ENCODE assay signal across 8 cellular contexts in the genomic region with DNA sequence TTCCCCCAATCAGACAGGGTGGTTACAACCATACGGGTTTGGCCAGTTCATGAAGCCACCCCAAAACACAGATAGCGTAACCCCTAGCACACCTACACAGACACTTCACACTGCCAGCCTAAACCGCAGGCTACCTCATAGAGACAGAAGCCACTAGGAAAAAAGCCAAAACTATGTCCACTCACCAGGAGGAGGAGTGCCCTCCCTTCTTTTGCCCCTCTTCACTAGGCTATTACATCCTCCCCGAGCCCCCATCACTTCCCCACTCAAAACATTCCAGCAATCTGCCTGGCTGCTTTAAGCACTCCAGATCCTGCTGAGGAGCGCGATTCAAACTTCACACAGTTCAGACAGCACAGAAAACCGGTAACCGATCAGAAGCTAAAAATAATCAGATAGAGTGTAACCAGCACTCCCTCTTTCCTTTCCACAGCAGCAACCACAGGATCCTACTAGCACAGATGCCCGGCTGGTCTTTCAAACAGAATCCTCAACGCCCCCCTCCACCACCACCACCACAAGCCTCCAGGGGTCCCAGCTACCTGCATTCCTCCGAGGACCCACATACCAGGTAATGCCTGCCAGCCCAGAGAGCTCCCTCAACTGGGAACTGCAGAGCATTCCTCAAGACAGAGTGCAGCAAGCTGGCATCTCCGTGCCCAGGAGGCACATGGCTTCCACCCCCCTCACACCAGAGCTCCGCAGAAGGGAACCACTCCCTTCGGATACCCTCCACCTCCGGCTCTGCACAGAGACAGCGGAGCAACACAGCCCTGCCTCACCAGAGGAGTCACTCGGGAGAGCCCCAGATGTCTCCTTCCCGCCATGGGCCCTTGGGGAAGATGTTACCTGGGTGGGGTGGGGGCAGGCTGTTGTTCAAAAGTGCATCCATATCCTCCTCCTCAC. TPM values are rescaled to one million over a fixed set of nuclear protein-coding genes. Genes with fewer than 3 reads are reported as not detected.
DNase-seq lines count a peak whose midpoint lies in the region; ATAC-seq and TF ChIP-seq lines count a peak whose summit lies in the region.

No MANE protein-coding gene starts in this region.

- TF ChIP-seq RAD21 in SK-N-SH (IDR thresholded peaks at IDR 0.05; ENCODE audit: low read length), result no peak

- CTCF ChIA-PET in SK-N-SH (lab: Yijun Ruan, JAX), result interaction anchor here (0.7 to 3.5 kb wide), 8 partner anchors 13 to 147 kb away, joined by 3 to 17 read pairs (median 3); a partner anchor contains a TSS

- peak overlapping the region; percentile 91 for H3K4me2 ChIP-seq in SK-N-SH

- no peak for TF ChIP-seq CTCF in SK-N-SH (IDR thresholded peaks at IDR 0.05)

- TF ChIP-seq EP300 in SK-N-SH (IDR thresholded peaks at IDR 0.05; ENCODE audit: borderline replicate concordance in 1 of 2, low read depth in 1 of 2, low read length in 1 of 2), result no peak

- no peaks in the 10 kb centered on the region for H3K9me2 ChIP-seq in SK-N-SH

- peaks cover 62% of the 10 kb centered on the region for H3K79me2 ChIP-seq in SK-N-SH (ENCODE audit: insufficient read depth)

- H3K27me3 ChIP-seq in SK-N-SH (ENCODE audit: insufficient read depth) (no peaks in the 10 kb centered on the region), layer of hippocampus (ENCODE audit: control insufficient read depth, insufficient read depth, low read length) (no peaks in the 10 kb centered on the region)

- H3K9ac ChIP-seq in SK-N-SH, result peak overlapping the region; percentile 78

- H4K20me1 ChIP-seq in SK-N-SH (ENCODE audit: insufficient read depth), result peaks cover 45% of the 10 kb centered on the region

- peak overlapping the region; percentile 48 to 90 for H3K4me3 ChIP-seq in SK-N-SH (ENCODE audit: low read depth in 2 of 2, low read length in 1 of 2)

- peaks cover 54% of the 10 kb centered on the region for H3K36me3 Mint-ChIP-seq in stimulated activated naive CD8-positive, alpha-beta T cell treated with anti-CD3 and anti-CD28 coated beads, Interleukin-15, Interleukin-2, amounts not matched to agents 100 ng/mL and 50 ng/mL, for 24 hours (ENCODE audit: low read depth)

- peaks cover 24% of the 10 kb centered on the region for H3F3A ChIP-seq in SK-N-SH (replicated peaks; ENCODE audit: insufficient read depth)

- no peaks in the 10 kb centered on the region for H3K27me3 Mint-ChIP-seq in stimulated activated naive CD8-positive, alpha-beta T cell treated with anti-CD3 and anti-CD28 coated beads, Interleukin-15, Interleukin-2, amounts not matched to agents 100 ng/mL and 50 ng/mL, for 24 hours

- H3K9me3 Mint-ChIP-seq in stimulated activated naive CD8-positive, alpha-beta T cell treated with anti-CD3 and anti-CD28 coated beads, Interleukin-15, Interleukin-2, amounts not matched to agents 100 ng/mL and 50 ng/mL, for 24 hours, result no peaks in the 10 kb centered on the region

- POLR2A ChIA-PET in SK-N-SH (lab: Yijun Ruan, JAX), result interaction anchor here (0.7 to 1.2 kb wide), 3 partner anchors 38 to 113 kb away, joined by 4 to 5 read pairs (median 4); a partner anchor contains a TSS

- H3K27ac ChIP-seq in SK-N-SH (ENCODE audit: low read depth in 2 of 2, low read length in 1 of 2), result peak overlapping the region; percentile 70 to 94; a peak in 2 of 4 replicates
- H3K27ac ChIP-seq in caudate nucleus (ENCODE audit: low read depth, low read length), result peak overlapping the region; percentile 96
- H3K27ac ChIP-seq in layer of hippocampus (ENCODE audit: low read depth, low read length), result peak overlapping the region; percentile 96

- H3K4me1 ChIP-seq in SK-N-SH (ENCODE audit: control insufficient read depth in 1 of 2, insufficient read depth in 2 of 2, low read depth in 1 of 2, low read length in 1 of 2), result peaks cover 26 to 41% of the 10 kb centered on the region in 2 experiments

- DNase-seq in DMS79 treated with DMSO at 0.1 percent for 48 hours (lab: John Stamatoyannopoulos, UW) (peak; percentile 28), DMS79 (lab: John Stamatoyannopoulos, UW) (no peak), SK-N-SH (peak; percentile 45), caudate nucleus (lab: John Stamatoyannopoulos, UW) (peak in 41 of 61 donors; percentile 12 to 84 (median 59)), NCI-H2227 (lab: John Stamatoyannopoulos, UW; ENCODE audit: unreplicated experiment) (no peak)

- peaks cover 32 to 38% of the 10 kb centered on the region in 2 experiments for H3K36me3 ChIP-seq in SK-N-SH (replicated peaks in 1 of 2; ENCODE audit: control insufficient read depth in 1 of 2, insufficient read depth in 2 of 2, low read length in 1 of 2)

- peaks cover 57% of the 10 kb centered on the region for H3K4me1 Mint-ChIP-seq in stimulated activated naive CD8-positive, alpha-beta T cell treated with anti-CD3 and anti-CD28 coated beads, Interleukin-15, Interleukin-2, amounts not matched to agents 100 ng/mL and 50 ng/mL, for 24 hours (ENCODE audit: low read depth)

- 11% methylated on average over 17 of the region's 18 CpGs for WGBS in SK-N-SH (ENCODE audit: low lambda C conversion rate)

- no peak for ATAC-seq in GM21390 (IDR thresholded peaks at IDR 0.05; ENCODE audit: unreplicated experiment)

- H3K4me3 Mint-ChIP-seq in stimulated activated naive CD8-positive, alpha-beta T cell treated with anti-CD3 and anti-CD28 coated beads, Interleukin-15, Interleukin-2, amounts not matched to agents 100 ng/mL and 50 ng/mL, for 24 hours, result peak overlapping the region; percentile 99

- peak overlapping the region; percentile 97 for H3K27ac Mint-ChIP-seq in stimulated activated naive CD8-positive, alpha-beta T cell treated with anti-CD3 and anti-CD28 coated beads, Interleukin-15, Interleukin-2, amounts not matched to agents 100 ng/mL and 50 ng/mL, for 24 hours

- H3K9me3 ChIP-seq in SK-N-SH, result no peaks in the 10 kb centered on the region

- H2AFZ ChIP-seq in SK-N-SH (ENCODE audit: low read depth), result no peak overlapping the region

TF ChIP-seq in SK-N-SH, 30 proteins besides CTCF, POLR2A, EP300 and RAD21:
- TF ChIP-seq, protein P1, sequence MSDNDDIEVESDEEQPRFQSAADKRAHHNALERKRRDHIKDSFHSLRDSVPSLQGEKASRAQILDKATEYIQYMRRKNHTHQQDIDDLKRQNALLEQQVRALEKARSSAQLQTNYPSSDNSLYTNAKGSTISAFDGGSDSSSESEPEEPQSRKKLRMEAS (IDR thresholded peaks at IDR 0.05; ENCODE audit: low read depth), result peak; percentile 62; the same call in 1 of the 2 replicates
- TF ChIP-seq YY1 (IDR thresholded peaks at IDR 0.05; ENCODE audit: low read depth), result no peak
- peak; percentile 80 for TF ChIP-seq MXI1 (IDR thresholded peaks at IDR 0.05; ENCODE audit: low read depth, low read length)

RNA-seq across cellular contexts. Expression of a gene that starts 1.5 kb away (rescaled TPM):
- polyA plus RNA-seq in SK-N-SH (2012; rRNA removed), result 85.5 and 90.5 TPM in 2 replicates
- 63.2 and 74.4 TPM in 2 replicates for polyA plus RNA-seq in SK-N-SH (2012; cell fraction: cytosol; rRNA removed)
- 200 and 254 TPM in 2 replicates for polyA plus RNA-seq in SK-N-SH (2012; cell fraction: nucleus; rRNA removed)

RNA-seq across cellular contexts. Expression of a gene that starts 30.1 kb away (rescaled TPM):
- 0.03 and 0.05 TPM in 2 replicates for polyA plus RNA-seq in SK-N-SH (2012; rRNA removed)
- polyA plus RNA-seq in SK-N-SH (2012; cell fraction: cytosol; rRNA removed), result 0.03 and 0.05 TPM in 2 replicates
- polyA plus RNA-seq in SK-N-SH (2012; cell fraction: nucleus; rRNA removed), result 0.15 TPM in 2 replicates

RNA-seq across cellular contexts. Expression of a gene that starts 37.6 kb away (rescaled TPM):
- polyA plus RNA-seq in SK-N-SH (2012; rRNA removed), result 64.5 and 76.2 TPM in 2 replicates
- polyA plus RNA-seq in SK-N-SH (2012; cell fraction: cytosol; rRNA removed), result 45.2 and 46.3 TPM in 2 replicates
- polyA plus RNA-seq in SK-N-SH (2012; cell fraction: nucleus; rRNA removed), result 283 and 315 TPM in 2 replicates

RNA-seq across cellular contexts. Expression of a gene that starts 41.6 kb away (rescaled TPM):
- 0.71 and 0.88 TPM in 2 replicates for polyA plus RNA-seq in SK-N-SH (2012; rRNA removed)
- 0.35 and 0.58 TPM in 2 replicates for polyA plus RNA-seq in SK-N-SH (2012; cell fraction: cytosol; rRNA removed)
- polyA plus RNA-seq in SK-N-SH (2012; cell fraction: nucleus; rRNA removed), result 5.4 and 6.0 TPM in 2 replicates

RNA-seq across cellular contexts. Expression of a gene that starts 49.8 kb away (rescaled TPM):
- 50.1 and 50.6 TPM in 2 replicates for polyA plus RNA-seq in SK-N-SH (2012; rRNA removed)
- 16.0 and 21.0 TPM in 2 replicates for polyA plus RNA-seq in SK-N-SH (2012; cell fraction: cytosol; rRNA removed)
- polyA plus RNA-seq in SK-N-SH (2012; cell fraction: nucleus; rRNA removed), result 274 and 306 TPM in 2 replicates

Comparison
In these comparisons a context has a peak if more than half of its experiments do, and no peak if none do; other contexts are left out.
1. DNase-seq: peak in DMS79 treated with DMSO at 0.1 percent for 48 hours (single experiment), SK-N-SH (single experiment) and caudate nucleus (41 of 61); none in DMS79 (single experiment) and NCI-H2227 (single experiment).
2. Peak in every context shown above with its lines, with median percentiles within 50 percentile points of each other: H3K27ac ChIP-seq.